ENCODE assay signal across 1 cellular context in the genomic region with DNA sequence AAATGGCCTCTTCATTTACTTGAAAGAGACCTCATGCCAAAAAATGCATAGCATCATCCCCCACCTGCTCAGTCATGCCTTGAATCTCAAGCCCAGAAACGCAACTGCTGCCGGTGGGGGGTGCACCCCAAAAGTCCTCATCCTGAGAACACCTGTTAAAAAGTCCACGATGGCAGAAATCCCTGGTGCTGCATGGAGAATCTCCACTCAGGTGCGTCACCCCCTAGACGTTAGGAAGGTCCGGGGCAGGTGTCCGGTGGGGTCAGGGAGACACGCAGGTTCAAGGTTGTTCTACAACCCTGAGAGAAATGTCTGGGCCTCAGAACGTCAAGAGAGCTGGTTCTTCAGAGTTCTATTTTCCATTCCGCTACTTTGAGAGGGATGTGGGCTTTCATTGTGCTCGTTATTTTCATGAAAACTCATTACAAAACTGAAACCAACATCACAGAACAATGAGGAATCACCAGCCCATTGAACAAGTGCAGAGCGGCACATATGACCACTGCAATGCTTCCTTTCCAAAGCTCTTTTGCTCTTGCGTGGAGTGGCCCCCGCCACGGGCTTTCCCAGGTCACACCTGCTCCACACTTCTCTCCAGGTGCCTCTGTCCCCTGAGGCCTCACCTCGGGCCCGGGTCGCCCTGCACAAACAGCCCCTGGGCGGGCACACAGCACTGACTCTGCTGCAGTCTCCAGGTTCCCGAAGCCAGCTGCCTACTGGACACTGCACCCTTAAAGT.
TF ChIP-seq lines count a peak whose summit lies in the region.

No MANE protein-coding gene starts in this region.

TF ChIP-seq in WTC11, 78 proteins besides CTCF, POLR2A, EP300 and RAD21 (continued from another document):
- TF ChIP-seq FOXP1 (CRISPR knock-in tag; IDR thresholded peaks at IDR 0.05; ENCODE audit: borderline replicate concordance) = no peak
- no peak for TF ChIP-seq TCF7 (CRISPR knock-in tag; IDR thresholded peaks at IDR 0.05; ENCODE audit: low read depth)
- TF ChIP-seq, protein P1, sequence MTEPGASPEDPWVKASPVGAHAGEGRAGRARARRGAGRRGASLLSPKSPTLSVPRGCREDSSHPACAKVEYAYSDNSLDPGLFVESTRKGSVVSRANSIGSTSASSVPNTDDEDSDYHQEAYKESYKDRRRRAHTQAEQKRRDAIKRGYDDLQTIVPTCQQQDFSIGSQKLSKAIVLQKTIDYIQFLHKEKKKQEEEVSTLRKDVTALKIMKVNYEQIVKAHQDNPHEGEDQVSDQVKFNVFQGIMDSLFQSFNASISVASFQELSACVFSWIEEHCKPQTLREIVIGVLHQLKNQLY (CRISPR knock-in tag; IDR thresholded peaks at IDR 0.05) = no peak
- no peak for TF ChIP-seq ERG (CRISPR knock-in tag; IDR thresholded peaks at IDR 0.05)
- TF ChIP-seq NFE2L1 (CRISPR knock-in tag; IDR thresholded peaks at IDR 0.05) = no peak
- no peak for TF ChIP-seq ESRRA (CRISPR knock-in tag; IDR thresholded peaks at IDR 0.05; ENCODE audit: borderline replicate concordance)
- TF ChIP-seq AFF4 (CRISPR knock-in tag; IDR thresholded peaks at IDR 0.05; ENCODE audit: borderline replicate concordance) = no peak
- TF ChIP-seq RORB (CRISPR knock-in tag; IDR thresholded peaks at IDR 0.05) = no peak
- TF ChIP-seq ZMAT4 (CRISPR knock-in tag; IDR thresholded peaks at IDR 0.05) = no peak
